ENCODE assay signal across 8 cellular contexts in genomic region chr9:100472725-100473261, GRCh38. TPM values are rescaled to one million over a fixed set of nuclear protein-coding genes. Genes with fewer than 3 reads are reported as not detected.
A peak's percentile ranks its signal among the peaks of the same experiment; 100 is the strongest.
DNase-seq lines count a peak whose midpoint lies in the region; ATAC-seq, FAIRE-seq and TF ChIP-seq lines count a peak whose summit lies in the region.

TSS of gene TMEFF1 (plus strand) at chr9:100473149. CDS start at chr9:100473545, 396 bp downstream.

- H3K79me2 ChIP-seq in astrocyte (ENCODE audit: insufficient read depth, low read length): no peaks in the 10 kb centered on the region

- TF ChIP-seq RAD21 in A549 (conservative IDR thresholded peaks at IDR 0.05 in 1 of 2, IDR thresholded peaks at IDR 0.05 in 1 of 2): no peak

- no peaks in the 10 kb centered on the region for H3K27me3 ChIP-seq in astrocyte (ENCODE audit: insufficient read depth, low read length)

- H3K9me3 ChIP-seq in A549 (no peaks in the 10 kb centered on the region), astrocyte (ENCODE audit: insufficient read depth, low read depth, low read length) (no peaks in the 10 kb centered on the region)

- H3K9ac ChIP-seq in astrocyte (ENCODE audit: low read length): peak within 1 kb of the TSS; percentile 78

- no peaks in the 10 kb centered on the region for H3K9me3 Mint-ChIP-seq in astrocyte (ENCODE audit: unreplicated experiment)

- no peak for TF ChIP-seq EP300 in A549 (IDR thresholded peaks at IDR 0.05)

- H4K20me1 ChIP-seq in astrocyte (ENCODE audit: insufficient read depth, low read length): peaks cover 13% of the 10 kb centered on the region

- H3K27ac ChIP-seq in A549: peak within 1 kb of the TSS; percentile 30 to 83; a peak in 5 of 6 replicates
- H3K27ac ChIP-seq in astrocyte (ENCODE audit: low read depth, low read length): no peak within 1 kb of the TSS

- peak within 1 kb of the TSS; percentile 78 for H2AFZ ChIP-seq in astrocyte (ENCODE audit: low read depth, low read length)

- no peaks in the 10 kb centered on the region for H3K36me3 ChIP-seq in astrocyte (ENCODE audit: insufficient read depth, low read length)

- ATAC-seq in A549 (peak; percentile 85 to 89), GM18867 (IDR thresholded peaks at IDR 0.05; ENCODE audit: unreplicated experiment) (peak; percentile 48), HG03457 (IDR thresholded peaks at IDR 0.05; ENCODE audit: unreplicated experiment) (peak; percentile 33), GM19328 (IDR thresholded peaks at IDR 0.05; ENCODE audit: unreplicated experiment) (no peak)

- peaks cover 9% of the 10 kb centered on the region for H3K4me1 Mint-ChIP-seq in astrocyte (ENCODE audit: low read depth, unreplicated experiment)

- no peak for TF ChIP-seq POLR2A in A549 (IDR thresholded peaks at IDR 0.05; ENCODE audit: low read length)

- 6% methylated on average over 13 of the region's 51 CpGs for WGBS in A549 (ENCODE audit: missing lambda C conversion rate)

- H3K4me2 ChIP-seq in A549 (peak within 1 kb of the TSS; percentile 87), astrocyte (ENCODE audit: low read length) (peak within 1 kb of the TSS; percentile 93)

- CTCF ChIA-PET in A549 (lab: Yijun Ruan, JAX): interaction anchor here (0.8 to 2.1 kb wide), 6 partner anchors 21 to 839 kb away, joined by 3 to 5 read pairs (median 4); no protein-coding TSS in a partner anchor

- H3K4me1 ChIP-seq in A549: no peaks in the 10 kb centered on the region
- no peaks in the 10 kb centered on the region for H3K4me1 ChIP-seq in astrocyte (ENCODE audit: insufficient read depth, low read length)

- H3K4me3 ChIP-seq in A549 (peak within 1 kb of the TSS; percentile 67), astrocyte (ENCODE audit: insufficient read depth, low read depth, low read length) (peak within 1 kb of the TSS; percentile 60), skeletal muscle cell (ENCODE audit: low read depth, low read length) (peak within 1 kb of the TSS; percentile 70)

- H3K27ac Mint-ChIP-seq in astrocyte (ENCODE audit: unreplicated experiment): no peak within 1 kb of the TSS

- no peaks in the 10 kb centered on the region for H3K36me3 Mint-ChIP-seq in astrocyte (ENCODE audit: low read depth, unreplicated experiment)

- H3K4me3 Mint-ChIP-seq in astrocyte (ENCODE audit: unreplicated experiment): peak within 1 kb of the TSS; percentile 85

- TF ChIP-seq CTCF in A549 (IDR thresholded peaks at IDR 0.05): no peak
- TF ChIP-seq CTCF in astrocyte (IDR thresholded peaks at IDR 0.05; ENCODE audit: insufficient read depth, low read depth, low read length): no peak

- FAIRE-seq in A549 (lab: Jason Lieb, UNC): no peak
- FAIRE-seq in astrocyte (lab: Jason Lieb, UNC): no peak

- POLR2A ChIA-PET in A549 (lab: Yijun Ruan, JAX): no interaction called here

- no peaks in the 10 kb centered on the region for H3K27me3 Mint-ChIP-seq in astrocyte (ENCODE audit: low read depth, unreplicated experiment)

- peak; percentile 17 to 68 for DNase-seq in A549 (ENCODE audit: low read depth in 1 of 2, low spot score in 1 of 2)
- DNase-seq in SK-N-DZ (ENCODE audit: low spot score): peak; percentile 72
- peak; percentile 9 for DNase-seq in astrocyte (ENCODE audit: low read depth)
- peak in 42 of 51 donors; percentile 10 to 83 (median 57) for DNase-seq in hypothalamus (lab: John Stamatoyannopoulos, UW)
- no peak for DNase-seq in skeletal muscle cell (ENCODE audit: low read depth)

TF ChIP-seq in A549, 52 proteins besides CTCF, POLR2A, EP300 and RAD21:
- TF ChIP-seq FOXS1 (CRISPR knock-in tag; IDR thresholded peaks at IDR 0.05): no peak
- no peak for TF ChIP-seq KDM5A (IDR thresholded peaks at IDR 0.05)
- no peak for TF ChIP-seq ZFP36 (IDR thresholded peaks at IDR 0.05; ENCODE audit: borderline replicate concordance, partially characterized antibody)
- TF ChIP-seq TFCP2L1 (CRISPR knock-in tag; IDR thresholded peaks at IDR 0.05): no peak
- TF ChIP-seq KDM1A (IDR thresholded peaks at IDR 0.05; ENCODE audit: low read depth): no peak
- TF ChIP-seq ESRRA (IDR thresholded peaks at IDR 0.05; ENCODE audit: borderline replicate concordance, low read length): no peak
- no peak for TF ChIP-seq CHD4 (IDR thresholded peaks at IDR 0.05; ENCODE audit: borderline replicate concordance)
- TF ChIP-seq MAZ (IDR thresholded peaks at IDR 0.05; ENCODE audit: borderline replicate concordance, low read depth, low read length): no peak
- TF ChIP-seq, protein P1, sequence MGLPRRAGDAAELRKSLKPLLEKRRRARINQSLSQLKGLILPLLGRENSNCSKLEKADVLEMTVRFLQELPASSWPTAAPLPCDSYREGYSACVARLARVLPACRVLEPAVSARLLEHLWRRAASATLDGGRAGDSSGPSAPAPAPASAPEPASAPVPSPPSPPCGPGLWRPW (IDR thresholded peaks at IDR 0.05): no peak
- TF ChIP-seq HEYL (CRISPR knock-in tag; IDR thresholded peaks at IDR 0.05): no peak
- no peak for TF ChIP-seq MAFK (IDR thresholded peaks at IDR 0.05; ENCODE audit: partially characterized antibody)
- TF ChIP-seq E2F6 (IDR thresholded peaks at IDR 0.05; ENCODE audit: borderline replicate concordance, low read depth): no peak

RNA-seq across cellular contexts. Expression of gene TMEFF1, which starts in this region (rescaled TPM):
- 0.09 and 0.31 TPM in 2 replicates for polyA plus RNA-seq in A549 (2011; rRNA removed)
- polyA plus RNA-seq in A549 (2012; cell fraction: cytosol; rRNA removed): 0.48 and 0.88 TPM in 2 replicates
- 0.26 and 0.32 TPM in 2 replicates for polyA plus RNA-seq in A549 (2012; cell fraction: nucleus; rRNA removed)
- polyA plus RNA-seq in A549 (2017; fragmentation: RNase III; extraction: RNeasy Plus Mini Kit Qiagen cat#74134 plus additional on column Dnase treatment): 0.37 to 0.65 TPM (median 0.61 TPM) in 3 replicates
- 0.10 and 0.21 TPM in 2 replicates for polyA minus RNA-seq in A549 (2011; rRNA and poly(A)+ RNA removed)
- polyA plus RNA-seq in SK-N-DZ (2014; cell fraction: cytosol; rRNA removed): 145 and 154 TPM in 2 replicates
- polyA plus RNA-seq in SK-N-DZ (2014; cell fraction: nucleus; rRNA removed): 71.9 and 82.4 TPM in 2 replicates
- total RNA-seq in astrocyte: 10.3 and 14.8 TPM in 2 replicates

Comparison
In these comparisons a context has a peak if more than half of its experiments do, and no peak if none do; other contexts are left out.
1. Peak in DNase-seq, ATAC-seq, H3K4me3 ChIP-seq, H3K27ac ChIP-seq and H3K4me2 ChIP-seq in A549; RNA of the gene not detected or under 1 TPM.